ENCODE assay signal across 13 cellular contexts in genomic region chr5:136064510-136064909, GRCh38. TPM values are rescaled to one million over a fixed set of nuclear protein-coding genes. Genes with fewer than 3 reads are reported as not detected.
DNase-seq lines count a peak whose midpoint lies in the region; ATAC-seq, FAIRE-seq and TF ChIP-seq lines count a peak whose summit lies in the region.
"Had no signal": no experiment of that assay in that cellular context is flagged by ENCODE, and none has a peak within 500 bp of the region (broad histone marks: within the 10 kb centered on the region; RNA-seq: fewer than 3 reads in every experiment).

No MANE protein-coding gene starts in this region.

- ATAC-seq in left ventricle myocardium superior (peak; percentile 17), GM18907 (IDR thresholded peaks at IDR 0.05; ENCODE audit: unreplicated experiment) (no peak), HG03159 (IDR thresholded peaks at IDR 0.05; ENCODE audit: unreplicated experiment) (no peak)
- ATAC-seq: natural killer cell had no signal

- H3K79me2 ChIP-seq in ACC112 (ENCODE audit: control insufficient read depth, insufficient read depth, low read length, unreplicated experiment) (no peaks in the 10 kb centered on the region), astrocyte (ENCODE audit: insufficient read depth, low read length) (no peaks in the 10 kb centered on the region), hepatocyte (no peaks in the 10 kb centered on the region)

- no peak overlapping the region for H3K4me3 Mint-ChIP-seq in astrocyte (ENCODE audit: unreplicated experiment)
- H3K4me3 Mint-ChIP-seq: CD8-positive, alpha-beta memory T cell; immature natural killer cell; natural killer cell had no signal

- H3K4me3 ChIP-seq in ACC112 (ENCODE audit: low read depth, low read length) = no peak overlapping the region
- no peak overlapping the region for H3K4me3 ChIP-seq in astrocyte (ENCODE audit: insufficient read depth, low read depth, low read length)
- H3K4me3 ChIP-seq in hepatocyte = no peak overlapping the region
- H3K4me3 ChIP-seq: adrenal gland had no signal

- H4K20me1 ChIP-seq in astrocyte (ENCODE audit: insufficient read depth, low read length) (peaks cover 48% of the 10 kb centered on the region), hepatocyte (ENCODE audit: insufficient read depth, poor library complexity, severe bottlenecking) (no peaks in the 10 kb centered on the region)

- DNase-seq in astrocyte (ENCODE audit: low read depth) (peak; percentile 40), left ventricle myocardium superior (no peak), hepatocyte (ENCODE audit: low spot score) (no peak), NCI-H1436 treated with DMSO at 0.1 percent for 48 hours (lab: John Stamatoyannopoulos, UW) (no peak)
- DNase-seq: CD8-positive, alpha-beta memory T cell; immature natural killer cell; natural killer cell; stimulated activated CD4-positive, alpha-beta T cell treated with anti-CD3 and anti-CD28 coated beads, Interleukin-15, amount 100 ng/mL, for 24 hours had no signal

- H3K27ac ChIP-seq in ACC112 (ENCODE audit: low read depth, low read length) (peak overlapping the region; percentile 43), astrocyte (ENCODE audit: low read depth, low read length) (peak overlapping the region; percentile 12), hepatocyte (no peak overlapping the region)
- H3K27ac ChIP-seq: adrenal gland had no signal

- H3K9me2 ChIP-seq in hepatocyte (replicated peaks; ENCODE audit: insufficient read depth) = no peaks in the 10 kb centered on the region

- H3K36me3 ChIP-seq in ACC112 (ENCODE audit: insufficient read depth, low read length) (peaks cover 50% of the 10 kb centered on the region), astrocyte (ENCODE audit: insufficient read depth, low read length) (peaks cover 75% of the 10 kb centered on the region), hepatocyte (replicated peaks; ENCODE audit: insufficient read depth, low read depth) (no peaks in the 10 kb centered on the region)

- no peaks in the 10 kb centered on the region for H3K9me3 ChIP-seq in astrocyte (ENCODE audit: insufficient read depth, low read depth, low read length)
- no peaks in the 10 kb centered on the region for H3K9me3 ChIP-seq in hepatocyte (ENCODE audit: low read depth)
- H3K9me3 ChIP-seq: adrenal gland had no signal

- peaks cover 41% of the 10 kb centered on the region for H3K36me3 Mint-ChIP-seq in astrocyte (ENCODE audit: low read depth, unreplicated experiment)
- H3K36me3 Mint-ChIP-seq: immature natural killer cell, natural killer cell had no signal

- 91% methylated on average over 4 of the region's 4 CpGs for WGBS in hepatocyte (ENCODE audit: low lambda C conversion rate, missing lambda C conversion rate)

- H3K4me1 Mint-ChIP-seq in astrocyte (ENCODE audit: low read depth, unreplicated experiment) = peaks cover 20% of the 10 kb centered on the region
- H3K4me1 Mint-ChIP-seq: CD8-positive, alpha-beta memory T cell; immature natural killer cell; natural killer cell had no signal

- H3K9ac ChIP-seq in astrocyte (ENCODE audit: low read length) = peak overlapping the region; percentile 23

- H3K27ac Mint-ChIP-seq in astrocyte (ENCODE audit: unreplicated experiment) = peak overlapping the region; percentile 18
- H3K27ac Mint-ChIP-seq: CD8-positive, alpha-beta memory T cell; natural killer cell had no signal

- H3K9me3 Mint-ChIP-seq in astrocyte (ENCODE audit: unreplicated experiment) = no peaks in the 10 kb centered on the region
- H3K9me3 Mint-ChIP-seq: CD8-positive, alpha-beta memory T cell; natural killer cell had no signal

- no peak for FAIRE-seq in astrocyte (lab: Jason Lieb, UNC)

- TF ChIP-seq CTCF in GM12872 (IDR thresholded peaks at IDR 0.05; ENCODE audit: insufficient read depth, low read depth, low read length) = peak; percentile 30; the same call in 1 of the 3 replicates
- peak; percentile 13 for TF ChIP-seq CTCF in astrocyte (IDR thresholded peaks at IDR 0.05; ENCODE audit: insufficient read depth, low read depth, low read length)
- TF ChIP-seq CTCF in hepatocyte (IDR thresholded peaks at IDR 0.05; ENCODE audit: poor library complexity) = no peak

- H3K27me3 Mint-ChIP-seq in astrocyte (ENCODE audit: low read depth, unreplicated experiment) = no peaks in the 10 kb centered on the region

- H3K4me1 ChIP-seq in ACC112 (ENCODE audit: control insufficient read depth, insufficient read depth, low read length, unreplicated experiment) (peaks cover 3% of the 10 kb centered on the region), astrocyte (ENCODE audit: insufficient read depth, low read length) (peaks cover 7% of the 10 kb centered on the region), hepatocyte (ENCODE audit: insufficient read depth) (no peaks in the 10 kb centered on the region)
- H3K4me1 ChIP-seq: adrenal gland had no signal

- no peaks in the 10 kb centered on the region for H3K27me3 ChIP-seq in ACC112 (ENCODE audit: insufficient read depth, low read length)
- H3K27me3 ChIP-seq in astrocyte (ENCODE audit: insufficient read depth, low read length) = no peaks in the 10 kb centered on the region
- H3K27me3 ChIP-seq in hepatocyte = no peaks in the 10 kb centered on the region
- H3K27me3 ChIP-seq: adrenal gland had no signal

- H2AFZ ChIP-seq in ACC112 (ENCODE audit: low read length, unreplicated experiment) (no peak overlapping the region), astrocyte (ENCODE audit: low read depth, low read length) (no peak overlapping the region), hepatocyte (no peak overlapping the region)

- intact Hi-C loops in left ventricle myocardium superior (cut with micrococcal nuclease) = loop anchor here (5.0 kb wide), 1 partner anchor 122 kb away; no protein-coding TSS in a partner anchor

- H3K4me2 ChIP-seq in astrocyte (ENCODE audit: low read length) = no peak overlapping the region
- no peak overlapping the region for H3K4me2 ChIP-seq in hepatocyte

RNA-seq across cellular contexts. Expression of gene TGFBI, which starts 35.7 kb away (rescaled TPM):
- total RNA-seq in astrocyte (1,145 and 1,862 TPM in 2 replicates), left ventricle myocardium superior (47.6 TPM), hepatocyte (316 and 401 TPM in 2 replicates)
- polyA plus RNA-seq in hepatocyte = 396 and 509 TPM in 2 replicates
